21 cellular contexts compared by ENCODE assay signal in the genomic region with DNA sequence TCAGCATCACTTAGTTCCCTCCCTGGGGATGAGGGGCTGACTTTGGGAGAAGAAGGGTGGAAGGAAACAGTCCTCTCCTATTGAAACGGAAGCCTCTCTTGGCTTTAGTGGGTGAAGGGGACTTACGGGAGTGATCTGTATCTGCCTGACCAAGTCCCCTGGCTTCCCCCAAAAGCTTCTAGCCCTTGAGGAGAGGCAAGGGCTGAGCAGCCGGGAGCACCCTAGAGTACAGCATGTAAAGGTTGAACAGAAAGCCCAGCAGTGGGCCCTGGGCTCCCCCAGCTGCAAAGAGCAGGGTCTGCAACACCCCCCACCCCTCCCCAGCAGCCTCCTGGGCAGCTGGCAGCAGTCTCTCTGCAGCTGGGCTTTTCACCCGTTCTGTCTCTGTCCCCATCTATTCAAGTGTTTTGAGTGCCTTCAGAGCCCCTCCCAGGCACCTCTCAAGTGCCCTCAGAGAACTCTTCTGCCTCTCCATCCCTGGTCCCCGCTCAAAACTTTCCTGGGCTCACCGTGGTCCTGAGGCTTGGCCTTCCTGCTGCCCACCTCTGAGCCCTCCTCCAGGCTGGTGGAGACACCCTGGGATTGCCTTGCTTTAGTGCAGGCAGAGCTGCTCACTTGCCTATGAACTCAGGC. TPM values are rescaled to one million over a fixed set of nuclear protein-coding genes. Genes with fewer than 3 reads are reported as not detected.
A peak's percentile ranks its signal among the peaks of the same experiment; 100 is the strongest.
DNase-seq lines count a peak whose midpoint lies in the region; ATAC-seq, FAIRE-seq and TF ChIP-seq lines count a peak whose summit lies in the region.
"Had no signal": no experiment of that assay in that cellular context is flagged by ENCODE, and none has a peak within 500 bp of the region (broad histone marks: within the 10 kb centered on the region; RNA-seq: fewer than 3 reads in every experiment).

No MANE protein-coding gene starts in this region.

- CTCF ChIA-PET in CD8-positive, alpha-beta memory T cell (lab: Charles Lee) = no interaction called here

- peak overlapping the region; percentile 27 for H3K18ac ChIP-seq in neuronal stem cell (ENCODE audit: low read length)

- no peak overlapping the region for H3K23ac ChIP-seq in neuronal stem cell (ENCODE audit: low read depth, low read length, poor library complexity)

- peak overlapping the region; percentile 60 for H3K14ac ChIP-seq in neuronal stem cell (ENCODE audit: low read length)

- peaks cover 2% of the 10 kb centered on the region for H3K79me1 ChIP-seq in neuronal stem cell (ENCODE audit: low read depth, low read length)

- DNase-seq in CD8-positive, alpha-beta memory T cell = peak in 1 of 5 donors; percentile 26
- peak; percentile 36 for DNase-seq in ecto neural progenitor cell (ENCODE audit: low spot score)
- no peak for DNase-seq in neuronal stem cell (ENCODE audit: low spot score)
- no peak for DNase-seq in stimulated activated effector memory CD8-positive, alpha-beta T cell treated with anti-CD3 and anti-CD28 coated beads, Interleukin-12 subunit alpha, Interleukin-12 subunit beta, amount 100 ng/mL, for 72 hours (ENCODE audit: low spot score in 2 of 2)
- no peak for DNase-seq in small intestine
- no peak for DNase-seq in osteocyte (ENCODE audit: extremely low spot score, unreplicated experiment)
- DNase-seq: activated CD4-positive, CD25-positive, alpha-beta regulatory T cell; BE2C; KBM-7; NCI-H226; SHP77; stimulated activated CD4-positive, alpha-beta T cell treated with anti-CD3 and anti-CD28 coated beads, Interleukin-4, amount 100 ng/mL, for 4 hours; T-helper 17 cell had no signal

- H4K20me1 ChIP-seq in Loucy (ENCODE audit: insufficient read depth, low read length, poor library complexity, severe bottlenecking) = peaks cover 7% of the 10 kb centered on the region

- no peak overlapping the region for H4K91ac ChIP-seq in neuronal stem cell (ENCODE audit: low read depth, low read length, poor library complexity)

- no peaks in the 10 kb centered on the region for H3K9me2 ChIP-seq in Loucy (replicated peaks; ENCODE audit: low read depth, low read length)

- H3K4me2 ChIP-seq in Loucy (ENCODE audit: low read depth, low read length, poor library complexity, severe bottlenecking) (peak overlapping the region; percentile 92), neuronal stem cell (ENCODE audit: insufficient read depth, low read length, poor library complexity, severe bottlenecking) (no peak overlapping the region)
- H3K4me2 ChIP-seq: smooth muscle cell had no signal

- H3K4me1 ChIP-seq in CD8-positive, alpha-beta memory T cell (ENCODE audit: insufficient read depth, low read length) = peaks cover 25% of the 10 kb centered on the region
- H3K4me1 ChIP-seq in Loucy (ENCODE audit: insufficient read depth, low read length, poor library complexity, severe bottlenecking) = peaks cover 75% of the 10 kb centered on the region
- H3K4me1 ChIP-seq in neuronal stem cell (ENCODE audit: control insufficient read depth in 2 of 2, insufficient read depth in 1 of 2, low read depth in 1 of 2, low read length in 2 of 2) = peaks cover 10 to 25% of the 10 kb centered on the region in 2 donors
- peaks cover 20 to 27% of the 10 kb centered on the region in 2 donors for H3K4me1 ChIP-seq in small intestine (ENCODE audit: control insufficient read depth in 2 of 2, insufficient read depth in 1 of 2, low read depth in 1 of 2, low read length in 1 of 2)
- H3K4me1 ChIP-seq: HAP-1, parathyroid adenoma had no signal

- no peak overlapping the region for H2BK12ac ChIP-seq in neuronal stem cell (ENCODE audit: low read length)

- peaks cover 39% of the 10 kb centered on the region for H3K79me2 ChIP-seq in Loucy (ENCODE audit: insufficient read depth, low read length)
- H3K79me2 ChIP-seq: parathyroid adenoma had no signal

- H3K4ac ChIP-seq in neuronal stem cell (ENCODE audit: low read length) = no peak overlapping the region

- H3K9me3 ChIP-seq in CD8-positive, alpha-beta memory T cell (ENCODE audit: low read length) = no peaks in the 10 kb centered on the region
- H3K9me3 ChIP-seq in Loucy (ENCODE audit: insufficient read depth, low read depth, low read length) = no peaks in the 10 kb centered on the region
- H3K9me3 ChIP-seq in neuronal stem cell (replicated peaks in 1 of 2; ENCODE audit: control insufficient read depth in 2 of 2, insufficient read depth in 1 of 2, low read depth in 1 of 2, low read length in 2 of 2) = no peaks in the 10 kb centered on the region
- H3K9me3 ChIP-seq in small intestine (ENCODE audit: control insufficient read depth, low read depth) = no peaks in the 10 kb centered on the region
- H3K9me3 ChIP-seq: BE2C, HAP-1 had no signal

- POLR2A ChIA-PET in CD8-positive, alpha-beta memory T cell (lab: Charles Lee) = no interaction called here

- peak overlapping the region; percentile 73 for H2BK15ac ChIP-seq in neuronal stem cell (ENCODE audit: low read length)

- H3K4me3 Mint-ChIP-seq in CD8-positive, alpha-beta memory T cell = peak overlapping the region in 4 of 7 donors; percentile 52 to 86 (median 53)
- H3K4me3 Mint-ChIP-seq in stimulated activated effector memory CD8-positive, alpha-beta T cell treated with anti-CD3 and anti-CD28 coated beads, Interleukin-12 subunit alpha, Interleukin-12 subunit beta, amount 100 ng/mL, for 72 hours = no peak overlapping the region
- H3K4me3 Mint-ChIP-seq in osteocyte (ENCODE audit: unreplicated experiment) = no peak overlapping the region
- H3K4me3 Mint-ChIP-seq: T-helper 17 cell had no signal

- no peak for TF ChIP-seq CTCF in Loucy (conservative IDR thresholded peaks at IDR 0.05; ENCODE audit: low read length)
- TF ChIP-seq CTCF in osteocyte (IDR thresholded peaks at IDR 0.05) = no peak

- no peak for FAIRE-seq in small intestine (lab: Jason Lieb, UNC)
- FAIRE-seq: GM18507 had no signal

- H3K27ac ChIP-seq in CD8-positive, alpha-beta memory T cell (ENCODE audit: low read depth, low read length) = no peak overlapping the region
- H3K27ac ChIP-seq in neuronal stem cell (replicated peaks; ENCODE audit: low read length) (no peak overlapping the region), small intestine (ENCODE audit: low read depth in 1 of 2, low read length in 1 of 2) (peak overlapping the region in 1 of 2 donors; percentile 13)
- H3K27ac ChIP-seq: parathyroid adenoma had no signal

- no peaks in the 10 kb centered on the region for H3K27me3 ChIP-seq in CD8-positive, alpha-beta memory T cell (ENCODE audit: insufficient read depth, low read length, poor library complexity, severe bottlenecking)
- H3K27me3 ChIP-seq in Loucy (ENCODE audit: insufficient read depth, low read length, poor library complexity, severe bottlenecking) = no peaks in the 10 kb centered on the region
- peaks cover 0 to 3% (median 0%) of the 10 kb centered on the region in 3 experiments for H3K27me3 ChIP-seq in neuronal stem cell (ENCODE audit: control insufficient read depth in 3 of 3, insufficient read depth in 3 of 3, low read depth in 1 of 3, low read length in 3 of 3)
- no peaks in the 10 kb centered on the region for H3K27me3 ChIP-seq in small intestine (ENCODE audit: control insufficient read depth in 2 of 2, insufficient read depth in 2 of 2, low read length in 2 of 2)
- H3K27me3 ChIP-seq: BE2C had no signal

- H3K4me1 Mint-ChIP-seq in CD8-positive, alpha-beta memory T cell = peaks cover 26 to 43% (median 32%) of the 10 kb centered on the region in 3 donors
- peaks cover 39% of the 10 kb centered on the region for H3K4me1 Mint-ChIP-seq in stimulated activated effector memory CD8-positive, alpha-beta T cell treated with anti-CD3 and anti-CD28 coated beads, Interleukin-12 subunit alpha, Interleukin-12 subunit beta, amount 100 ng/mL, for 72 hours
- peaks cover 49% of the 10 kb centered on the region for H3K4me1 Mint-ChIP-seq in osteocyte (ENCODE audit: unreplicated experiment)

- H2BK120ac ChIP-seq in neuronal stem cell (ENCODE audit: low read depth, low read length) = no peak overlapping the region

- no peak overlapping the region for H4K8ac ChIP-seq in neuronal stem cell (ENCODE audit: low read depth, low read length)

- no peaks in the 10 kb centered on the region for H3F3A ChIP-seq in Loucy (ENCODE audit: low read depth)

- no peak for ATAC-seq in stimulated activated effector memory CD8-positive, alpha-beta T cell treated with anti-CD3 and anti-CD28 coated beads, Interleukin-12 subunit alpha, Interleukin-12 subunit beta, amount 100 ng/mL, for 72 hours
- no peak for ATAC-seq in HG03139 (IDR thresholded peaks at IDR 0.05; ENCODE audit: unreplicated experiment)
- ATAC-seq: T-helper 17 cell had no signal

- peak overlapping the region; percentile 33 for H2AK5ac ChIP-seq in neuronal stem cell (ENCODE audit: low read depth, low read length)

- WGBS in neuronal stem cell (ENCODE audit: extremely low coverage in 2 of 2, insufficient read length in 2 of 2, insufficient replicate concordance in 1 of 2), 2 donors = no CpG with 5 or more reads among the region's 6 CpGs
- 50 to 69% (median 60%) methylated on average over 6 of the region's 6 CpGs for WGBS in small intestine, 3 donors

- no peak overlapping the region for H3K4me3 ChIP-seq in CD8-positive, alpha-beta memory T cell (ENCODE audit: low read length)
- H3K4me3 ChIP-seq in Loucy (ENCODE audit: low read length, poor library complexity, severe bottlenecking) = peak overlapping the region; percentile 11
- H3K4me3 ChIP-seq in neuronal stem cell (ENCODE audit: low read length in 2 of 2) = no peak overlapping the region
- H3K4me3 ChIP-seq in small intestine (ENCODE audit: low read depth in 1 of 2, low read length in 2 of 2) = peak overlapping the region in 1 of 2 donors; percentile 31
- H3K4me3 ChIP-seq: HAP-1, smooth muscle cell had no signal

- H3K36me3 Mint-ChIP-seq in CD8-positive, alpha-beta memory T cell = no peaks in the 10 kb centered on the region
- peaks cover 5% of the 10 kb centered on the region for H3K36me3 Mint-ChIP-seq in stimulated activated effector memory CD8-positive, alpha-beta T cell treated with anti-CD3 and anti-CD28 coated beads, Interleukin-12 subunit alpha, Interleukin-12 subunit beta, amount 100 ng/mL, for 72 hours
- H3K36me3 Mint-ChIP-seq in osteocyte (ENCODE audit: unreplicated experiment) = no peaks in the 10 kb centered on the region

- H3K27me3 Mint-ChIP-seq in CD8-positive, alpha-beta memory T cell = no peaks in the 10 kb centered on the region
- no peaks in the 10 kb centered on the region for H3K27me3 Mint-ChIP-seq in osteocyte (ENCODE audit: unreplicated experiment)
- H3K27me3 Mint-ChIP-seq: T-helper 17 cell had no signal

- H3K27ac Mint-ChIP-seq in CD8-positive, alpha-beta memory T cell = peak overlapping the region in 1 of 8 donors; percentile 35
- H3K27ac Mint-ChIP-seq in stimulated activated effector memory CD8-positive, alpha-beta T cell treated with anti-CD3 and anti-CD28 coated beads, Interleukin-12 subunit alpha, Interleukin-12 subunit beta, amount 100 ng/mL, for 72 hours = no peak overlapping the region
- no peak overlapping the region for H3K27ac Mint-ChIP-seq in osteocyte (ENCODE audit: unreplicated experiment)
- H3K27ac Mint-ChIP-seq: T-helper 17 cell had no signal

- no peak overlapping the region for H2AFZ ChIP-seq in Loucy (ENCODE audit: low read length)
- H2AFZ ChIP-seq in neuronal stem cell (ENCODE audit: low read length) = no peak overlapping the region
- H2AFZ ChIP-seq: parathyroid adenoma had no signal

- no peaks in the 10 kb centered on the region for H3K9me3 Mint-ChIP-seq in CD8-positive, alpha-beta memory T cell
- H3K9me3 Mint-ChIP-seq in stimulated activated effector memory CD8-positive, alpha-beta T cell treated with anti-CD3 and anti-CD28 coated beads, Interleukin-12 subunit alpha, Interleukin-12 subunit beta, amount 100 ng/mL, for 72 hours = no peaks in the 10 kb centered on the region
- H3K9me3 Mint-ChIP-seq in osteocyte (ENCODE audit: unreplicated experiment) = no peaks in the 10 kb centered on the region

- peak overlapping the region; percentile 75 for H3K9ac ChIP-seq in Loucy (ENCODE audit: low read depth, low read length, poor library complexity, severe bottlenecking)
- H3K9ac ChIP-seq in neuronal stem cell (ENCODE audit: low read depth, low read length, poor library complexity) = no peak overlapping the region
- H3K9ac ChIP-seq: parathyroid adenoma had no signal

- no peaks in the 10 kb centered on the region for H3K36me3 ChIP-seq in CD8-positive, alpha-beta memory T cell (ENCODE audit: insufficient read depth, low read length)
- H3K36me3 ChIP-seq in Loucy (ENCODE audit: insufficient read depth, low read length) (no peaks in the 10 kb centered on the region), neuronal stem cell (replicated peaks in 1 of 2; ENCODE audit: control insufficient read depth in 2 of 2, insufficient read depth in 2 of 2, low read length in 2 of 2) (peaks cover 0 to 14% of the 10 kb centered on the region in 2 donors), small intestine (ENCODE audit: control insufficient read depth in 2 of 2, insufficient read depth in 2 of 2, low read length in 2 of 2) (no peaks in the 10 kb centered on the region)
- H3K36me3 ChIP-seq: BE2C, HAP-1 had no signal

- H2BK5ac ChIP-seq in neuronal stem cell (ENCODE audit: low read length) = no peak overlapping the region

RNA-seq across cellular contexts. Expression of a gene that starts 2.7 kb away (rescaled TPM):
- 1 to 10 TPM in 1 of 2 experiments, under 1 TPM in 1; 0.78 to 1.1 TPM for total RNA-seq in CD8-positive, alpha-beta memory T cell
- polyA plus RNA-seq in CD8-positive, alpha-beta memory T cell = 3.4 TPM
- polyA plus RNA-seq in neuronal stem cell (2013, experiment 1 of 2) = 7.6 TPM
- 8.0 TPM for polyA plus RNA-seq in neuronal stem cell (2013, experiment 2 of 2)
- polyA plus RNA-seq in small intestine = 10 to 100 TPM; 43.8 to 61.1 (median 48.6) TPM
- 12.8 TPM in 2 replicates for total RNA-seq in osteocyte

RNA-seq across cellular contexts. Expression of a gene that starts 33.2 kb away (rescaled TPM):
- total RNA-seq in CD8-positive, alpha-beta memory T cell = not detected
- not detected for polyA plus RNA-seq in CD8-positive, alpha-beta memory T cell
- not detected for polyA plus RNA-seq in neuronal stem cell (2013, experiment 1 of 2)
- not detected for polyA plus RNA-seq in neuronal stem cell (2013, experiment 2 of 2)
- polyA plus RNA-seq in small intestine = 1 to 10 TPM in 2 of 3 donors, not detected in 1; 1.5 to 2.7 TPM
- not detected in 2 replicates for total RNA-seq in osteocyte
- total RNA-seq: activated CD8-positive, alpha-beta memory T cell treated with anti-CD3 and anti-CD28 coated beads for 36 hours; smooth muscle cell; T-helper 17 cell had no signal
- polyA plus RNA-seq: smooth muscle cell, thymus had no signal

RNA-seq across cellular contexts. Expression of a gene that starts 35.3 kb away (rescaled TPM):
- total RNA-seq in CD8-positive, alpha-beta memory T cell = not detected
- polyA plus RNA-seq in CD8-positive, alpha-beta memory T cell = not detected
- not detected for polyA plus RNA-seq in neuronal stem cell (2013, experiment 1 of 2)
- polyA plus RNA-seq in neuronal stem cell (2013, experiment 2 of 2) = not detected
- 1 to 10 TPM; 1.6 to 7.0 (median 2.0) TPM for polyA plus RNA-seq in small intestine
- total RNA-seq in osteocyte = not detected in 2 replicates
- total RNA-seq: activated CD8-positive, alpha-beta memory T cell treated with anti-CD3 and anti-CD28 coated beads for 36 hours; T-helper 17 cell had no signal
- polyA plus RNA-seq: thymus had no signal

RNA-seq across cellular contexts. Expression of a gene that starts 58.6 kb away (rescaled TPM):
- under 1 TPM; 0.20 to 0.31 TPM for total RNA-seq in CD8-positive, alpha-beta memory T cell
- polyA plus RNA-seq in CD8-positive, alpha-beta memory T cell = 0.06 TPM
- 0.71 TPM for polyA plus RNA-seq in neuronal stem cell (2013, experiment 1 of 2)
- polyA plus RNA-seq in neuronal stem cell (2013, experiment 2 of 2) = 0.60 TPM
- polyA plus RNA-seq in small intestine = 1 to 10 TPM; 1.4 to 2.8 (median 1.6) TPM
- total RNA-seq in osteocyte = 0.08 TPM in 1 of 2 replicates, not detected in the other

Comparison
In these comparisons a context has a peak if more than half of its experiments do, and no peak if none do; other contexts are left out.
1. H3K4me3 Mint-ChIP-seq: peak in CD8-positive, alpha-beta memory T cell (4 of 7); none in stimulated activated effector memory CD8-positive, alpha-beta T cell treated with anti-CD3 and anti-CD28 coated beads, Interleukin-12 subunit alpha, Interleukin-12 subunit beta, amount 100 ng/mL, for 72 hours (single experiment) and osteocyte (single experiment).